Comparison of ENCODE assay signal across 8 cellular contexts in the genomic region with DNA sequence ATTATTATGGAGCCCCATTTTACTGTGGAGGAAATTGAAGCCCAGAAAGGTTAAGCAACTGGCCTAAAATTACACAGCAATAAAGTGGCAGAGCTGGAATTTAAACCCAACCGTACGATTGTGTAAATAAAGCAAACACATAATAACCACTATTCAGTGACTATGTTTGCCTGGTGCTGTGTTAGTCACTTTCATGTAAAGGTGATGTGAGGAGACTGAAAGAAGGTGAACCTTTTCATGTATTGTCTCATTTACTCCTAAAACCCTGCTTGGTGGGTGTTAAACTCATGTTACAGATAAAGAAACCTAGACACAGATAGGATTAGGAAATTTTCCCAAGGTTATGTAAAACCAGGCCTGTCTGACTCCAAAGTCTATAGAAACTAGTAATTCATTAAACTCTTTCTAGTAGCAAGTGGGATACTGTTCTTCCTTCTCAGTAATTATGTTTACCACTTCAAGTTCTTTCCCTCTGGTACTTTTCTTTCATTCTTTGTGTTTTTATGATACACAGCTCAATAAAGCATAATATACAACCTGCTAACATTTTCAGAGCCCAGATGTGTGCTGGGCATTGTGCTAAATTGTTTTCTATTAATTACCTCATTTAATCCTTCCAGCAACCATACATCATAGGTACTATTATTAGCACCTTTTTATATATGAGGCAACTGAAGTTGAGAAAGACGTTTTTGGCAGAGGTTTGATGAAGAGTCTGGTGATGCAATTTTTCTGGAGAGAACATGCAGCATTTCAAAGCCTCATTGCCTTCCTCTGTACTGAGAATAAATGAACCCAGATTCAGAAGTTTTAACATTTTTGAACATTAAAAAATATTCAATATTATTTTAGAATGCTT.
A peak's percentile ranks its signal among the peaks of the same experiment; 100 is the strongest.
DNase-seq lines count a peak whose midpoint lies in the region; ATAC-seq and TF ChIP-seq lines count a peak whose summit lies in the region.

No MANE protein-coding gene starts in this region.

- intact Hi-C loops in stomach (cut with DNase I; ENCODE audit: low total_unique reads): no loop called here

- H3K27ac ChIP-seq in stomach: peak overlapping the region in 4 of 5 donors; percentile 10 to 80 (median 74)

- TF ChIP-seq POLR2A in NB4 (IDR thresholded peaks at IDR 0.05; ENCODE audit: extremely low read depth, insufficient read length) (no peak), stomach (IDR thresholded peaks at IDR 0.05) (no peak)

- H3K27me3 ChIP-seq in stomach: no peaks in the 10 kb centered on the region

- peaks cover 0 to 31% (median 28%) of the 10 kb centered on the region in 4 donors for H3K4me1 ChIP-seq in stomach

- ATAC-seq in GM21526 (IDR thresholded peaks at IDR 0.05; ENCODE audit: low FRiP score, unreplicated experiment): peak; percentile 13

- no peaks in the 10 kb centered on the region for H3K36me3 ChIP-seq in stomach

- DNase-seq in AG20443 (ENCODE audit: low spot score): peak; percentile 32
- DNase-seq in NB4 (ENCODE audit: low read depth): peak; percentile 84
- peak; percentile 73 for DNase-seq in fibroblast of peridontal ligament (ENCODE audit: extremely low read depth)
- no peak for DNase-seq in stomach
- no peak for DNase-seq in COLO829 (ENCODE audit: low spot score)
- no peak for DNase-seq in islet precursor cell
- no peak for DNase-seq in SW 1271 (lab: John Stamatoyannopoulos, UW)

- TF ChIP-seq CTCF in NB4 (IDR thresholded peaks at IDR 0.05; ENCODE audit: low read depth, low read length) (no peak), stomach (IDR thresholded peaks at IDR 0.05) (no peak)

- H3K4me3 ChIP-seq in NB4 (ENCODE audit: low read depth, low read length): no peak overlapping the region
- H3K4me3 ChIP-seq in stomach: no peak overlapping the region

- no peaks in the 10 kb centered on the region for H3K9me3 ChIP-seq in stomach

- no peak for TF ChIP-seq EP300 in stomach (IDR thresholded peaks at IDR 0.05)

- WGBS in stomach, 5 donors: 32 to 53% (median 36%) methylated on average over 3 of the region's 3 CpGs

Comparison
In these comparisons a context has a peak if more than half of its experiments do, and no peak if none do; other contexts are left out.
1. DNase-seq: peak in AG20443 (single experiment), NB4 (single experiment) and fibroblast of peridontal ligament (single experiment); none in stomach (single experiment), COLO829 (single experiment), islet precursor cell (single experiment) and SW 1271 (0 of 2).